In genomic region chr1:102879439-102879993, GRCh38 we compare ENCODE assay signal across 12 cellular contexts.
DNase-seq lines count a peak whose midpoint lies in the region; ATAC-seq, FAIRE-seq and TF ChIP-seq lines count a peak whose summit lies in the region.
"Had no signal": no experiment of that assay in that cellular context is flagged by ENCODE, and none has a peak within 500 bp of the region (broad histone marks: within the 10 kb centered on the region; RNA-seq: fewer than 3 reads in every experiment).

No MANE protein-coding gene starts in this region.

- DNase-seq in AG08396 (ENCODE audit: low spot score): peak; percentile 45
- peak; percentile 45 for DNase-seq in HTR-8/SVneo (ENCODE audit: insufficient read length, low spot score)
- peak; percentile 64 for DNase-seq in astrocyte of the hippocampus (ENCODE audit: low read depth, low spot score)
- peak; percentile 42 for DNase-seq in kidney epithelial cell (ENCODE audit: low read depth)
- DNase-seq in neural progenitor cell (ENCODE audit: low spot score): no peak
- DNase-seq: activated naive CD8-positive, alpha-beta T cell treated with anti-CD3 and anti-CD28 coated beads, Interleukin-2, amount 50 U/mL, for 24 hours; NCI-H187; uterus had no signal

- H3K4me1 Mint-ChIP-seq in neural progenitor cell: no peaks in the 10 kb centered on the region
- H3K4me1 Mint-ChIP-seq: activated naive CD8-positive, alpha-beta T cell treated with anti-CD3 and anti-CD28 coated beads, Interleukin-2, amount 50 U/mL, for 24 hours had no signal

- no peaks in the 10 kb centered on the region for H3K4me1 ChIP-seq in neural progenitor cell
- H3K4me1 ChIP-seq: uterus had no signal

- no peaks in the 10 kb centered on the region for H4K20me1 ChIP-seq in neural progenitor cell (ENCODE audit: low read depth)

- ATAC-seq in GM21367 (IDR thresholded peaks at IDR 0.05; ENCODE audit: unreplicated experiment): no peak
- no peak for ATAC-seq in HG03571 (IDR thresholded peaks at IDR 0.05; ENCODE audit: unreplicated experiment)
- no peak for ATAC-seq in HG03175 (IDR thresholded peaks at IDR 0.05; ENCODE audit: unreplicated experiment)
- ATAC-seq: activated naive CD8-positive, alpha-beta T cell treated with anti-CD3 and anti-CD28 coated beads, Interleukin-2, amount 50 U/mL, for 24 hours had no signal

- no peaks in the 10 kb centered on the region for H3K27me3 Mint-ChIP-seq in neural progenitor cell (ENCODE audit: insufficient read depth, low read depth)
- H3K27me3 Mint-ChIP-seq: activated naive CD8-positive, alpha-beta T cell treated with anti-CD3 and anti-CD28 coated beads, Interleukin-2, amount 50 U/mL, for 24 hours had no signal

- peaks cover 23% of the 10 kb centered on the region for H3K36me3 Mint-ChIP-seq in neural progenitor cell

- H3K4me2 ChIP-seq in neural progenitor cell: no peak overlapping the region

- H3K9me3 ChIP-seq in neural progenitor cell (ENCODE audit: low read depth): no peaks in the 10 kb centered on the region
- H3K9me3 ChIP-seq: uterus had no signal

- no peaks in the 10 kb centered on the region for H3F3A ChIP-seq in neural progenitor cell (ENCODE audit: low read depth)

- no peak overlapping the region for H3K9ac ChIP-seq in neural progenitor cell

- H3K9me3 Mint-ChIP-seq in neural progenitor cell: no peaks in the 10 kb centered on the region
- H3K9me3 Mint-ChIP-seq: activated naive CD8-positive, alpha-beta T cell treated with anti-CD3 and anti-CD28 coated beads, Interleukin-2, amount 50 U/mL, for 24 hours; nephron had no signal

- FAIRE-seq in HTR-8/SVneo (lab: Jason Lieb, UNC): no peak

- no peak overlapping the region for H3K4me3 Mint-ChIP-seq in neural progenitor cell
- H3K4me3 Mint-ChIP-seq: activated naive CD8-positive, alpha-beta T cell treated with anti-CD3 and anti-CD28 coated beads, Interleukin-2, amount 50 U/mL, for 24 hours; nephron had no signal

- TF ChIP-seq CTCF in kidney epithelial cell (IDR thresholded peaks at IDR 0.05; ENCODE audit: insufficient read depth, low read length, poor library complexity, severe bottlenecking) (no peak), neural progenitor cell (IDR thresholded peaks at IDR 0.05) (no peak)

- H3K4me3 ChIP-seq in kidney epithelial cell (ENCODE audit: low read depth, low read length) (no peak overlapping the region), neural progenitor cell (no peak overlapping the region)
- H3K4me3 ChIP-seq: uterus had no signal

- H3K27ac ChIP-seq in neural progenitor cell: no peak overlapping the region
- H3K27ac ChIP-seq: uterus had no signal

- no peak overlapping the region for H3K27ac Mint-ChIP-seq in neural progenitor cell
- H3K27ac Mint-ChIP-seq: activated naive CD8-positive, alpha-beta T cell treated with anti-CD3 and anti-CD28 coated beads, Interleukin-2, amount 50 U/mL, for 24 hours; nephron had no signal

- no peaks in the 10 kb centered on the region for H3K36me3 ChIP-seq in kidney epithelial cell (ENCODE audit: control insufficient read depth, insufficient read depth, low read length)
- peaks cover 4% of the 10 kb centered on the region for H3K36me3 ChIP-seq in neural progenitor cell
- H3K36me3 ChIP-seq: uterus had no signal

- no peak overlapping the region for H2AFZ ChIP-seq in neural progenitor cell (replicated peaks)

- no peaks in the 10 kb centered on the region for H3K79me2 ChIP-seq in neural progenitor cell (ENCODE audit: low read depth)

- H3K27me3 ChIP-seq in kidney epithelial cell (ENCODE audit: control insufficient read depth, insufficient read depth, low read length): no peaks in the 10 kb centered on the region
- no peaks in the 10 kb centered on the region for H3K27me3 ChIP-seq in neural progenitor cell
- H3K27me3 ChIP-seq: uterus had no signal
